ENCODE assay signal across 8 cellular contexts in genomic region chr6:34890526-34890910, GRCh38. TPM values are rescaled to one million over a fixed set of nuclear protein-coding genes. Genes with fewer than 3 reads are reported as not detected.
DNase-seq lines count a peak whose midpoint lies in the region; ATAC-seq and TF ChIP-seq lines count a peak whose summit lies in the region.

No MANE protein-coding gene starts in this region.

- no peaks in the 10 kb centered on the region for H3K9me3 Mint-ChIP-seq in activated T-cell treated with anti-CD3 and anti-CD28 coated beads, Interleukin-2, amount 50 U/mL, for 72 hours
- H3K9me3 Mint-ChIP-seq in activated naive CD8-positive, alpha-beta T cell treated with anti-CD3 and anti-CD28 coated beads for 36 hours: no peaks in the 10 kb centered on the region

- H3K27me3 Mint-ChIP-seq in activated T-cell treated with anti-CD3 and anti-CD28 coated beads, Interleukin-2, amount 50 U/mL, for 72 hours (ENCODE audit: low read depth): no peaks in the 10 kb centered on the region
- no peaks in the 10 kb centered on the region for H3K27me3 Mint-ChIP-seq in activated naive CD8-positive, alpha-beta T cell treated with anti-CD3 and anti-CD28 coated beads for 36 hours

- H3K4me3 Mint-ChIP-seq in activated T-cell treated with anti-CD3 and anti-CD28 coated beads, Interleukin-2, amount 50 U/mL, for 72 hours: peak overlapping the region; percentile 99 to 100
- H3K4me3 Mint-ChIP-seq in activated naive CD8-positive, alpha-beta T cell treated with anti-CD3 and anti-CD28 coated beads for 36 hours: peak overlapping the region; percentile 100

- no peak for TF ChIP-seq EP300 in tibial nerve (IDR thresholded peaks at IDR 0.05)

- H3K27me3 ChIP-seq in layer of hippocampus (ENCODE audit: control insufficient read depth, insufficient read depth, low read length): no peaks in the 10 kb centered on the region
- no peaks in the 10 kb centered on the region for H3K27me3 ChIP-seq in tibial nerve

- H3K36me3 ChIP-seq in tibial nerve: no peaks in the 10 kb centered on the region

- no peak for TF ChIP-seq CTCF in tibial nerve (IDR thresholded peaks at IDR 0.05)

- H3K27ac ChIP-seq in layer of hippocampus (ENCODE audit: low read depth, low read length) (peak overlapping the region; percentile 62), tibial nerve (peak overlapping the region in 2 of 4 donors; percentile 11 to 88)

- no peak for ATAC-seq in activated T-cell treated with anti-CD3 and anti-CD28 coated beads, Interleukin-2, amount 50 U/mL, for 72 hours (replicated peaks in 1 of 2)
- ATAC-seq in HG02763 (IDR thresholded peaks at IDR 0.05; ENCODE audit: unreplicated experiment): no peak

- WGBS in tibial nerve, 2 donors: 39 to 40% methylated on average over 7 of the region's 7 CpGs

- H3K27ac Mint-ChIP-seq in activated T-cell treated with anti-CD3 and anti-CD28 coated beads, Interleukin-2, amount 50 U/mL, for 72 hours: peak overlapping the region; percentile 77
- no peak overlapping the region for H3K27ac Mint-ChIP-seq in activated naive CD8-positive, alpha-beta T cell treated with anti-CD3 and anti-CD28 coated beads for 36 hours

- H3K4me3 ChIP-seq in tibial nerve: peak overlapping the region; percentile 63 to 87 (median 78)

- H3K36me3 Mint-ChIP-seq in activated T-cell treated with anti-CD3 and anti-CD28 coated beads, Interleukin-2, amount 50 U/mL, for 72 hours (ENCODE audit: insufficient read depth in 2 of 2): peaks cover 5 to 6% of the 10 kb centered on the region in 2 donors
- peaks cover 6% of the 10 kb centered on the region for H3K36me3 Mint-ChIP-seq in activated naive CD8-positive, alpha-beta T cell treated with anti-CD3 and anti-CD28 coated beads for 36 hours

- TF ChIP-seq POLR2A in tibial nerve (IDR thresholded peaks at IDR 0.05): no peak

- DNase-seq in activated T-cell treated with anti-CD3 and anti-CD28 coated beads, Interleukin-2, amount 50 U/mL, for 72 hours: no peak
- DNase-seq in activated T-cell treated with anti-CD3 and anti-CD28 coated beads for 4 hours: no peak
- no peak for DNase-seq in activated naive CD8-positive, alpha-beta T cell treated with anti-CD3 and anti-CD28 coated beads for 36 hours
- no peak for DNase-seq in tibial nerve (ENCODE audit: low spot score in 2 of 2)
- DNase-seq in activated CD8-positive, alpha-beta memory T cell treated with anti-CD3 and anti-CD28 coated beads, Interleukin-2, amount 50 U/mL, for 48 hours: no peak
- no peak for DNase-seq in A172 (ENCODE audit: low spot score)

- peaks cover 32% of the 10 kb centered on the region for H3K4me1 Mint-ChIP-seq in activated T-cell treated with anti-CD3 and anti-CD28 coated beads, Interleukin-2, amount 50 U/mL, for 72 hours (ENCODE audit: low read depth)
- peaks cover 36% of the 10 kb centered on the region for H3K4me1 Mint-ChIP-seq in activated naive CD8-positive, alpha-beta T cell treated with anti-CD3 and anti-CD28 coated beads for 36 hours

- H3K9me3 ChIP-seq in tibial nerve: no peaks in the 10 kb centered on the region

- H3K4me1 ChIP-seq in tibial nerve: peaks cover 0 to 50% (median 18%) of the 10 kb centered on the region in 4 donors

RNA-seq across cellular contexts. Expression of gene ANKS1A, which starts 1.5 kb away (rescaled TPM):
- 1 to 10 TPM; 9.2 to 9.6 TPM for total RNA-seq in activated T-cell treated with anti-CD3 and anti-CD28 coated beads, Interleukin-2, amount 50 U/mL, for 72 hours
- total RNA-seq in activated naive CD8-positive, alpha-beta T cell treated with anti-CD3 and anti-CD28 coated beads for 36 hours: 1 to 10 TPM; 6.4 to 6.5 TPM
- 10 to 100 TPM; 39.3 to 55.9 (median 44.0) TPM for total RNA-seq in tibial nerve
- total RNA-seq in A172 (2014; rRNA removed; shearing (Covaris generic)): 5.0 and 5.5 TPM in 2 replicates

RNA-seq across cellular contexts. Expression of gene TAF11, which starts 2.7 kb away (rescaled TPM):
- total RNA-seq in activated T-cell treated with anti-CD3 and anti-CD28 coated beads, Interleukin-2, amount 50 U/mL, for 72 hours: 10 to 100 TPM; 29.1 to 30.9 TPM
- 10 to 100 TPM; 38.5 to 39.3 TPM for total RNA-seq in activated naive CD8-positive, alpha-beta T cell treated with anti-CD3 and anti-CD28 coated beads for 36 hours
- total RNA-seq in tibial nerve: 10 to 100 TPM; 17.1 to 25.3 (median 20.3) TPM
- total RNA-seq in A172 (2014; rRNA removed; shearing (Covaris generic)): 38.4 and 53.2 TPM in 2 replicates
